In genomic region chr14:44625098-44625497, GRCh38 we compare ENCODE assay signal across 36 cellular contexts.
"Had no signal": no experiment of that assay in that cellular context is flagged by ENCODE, and none has a peak within 500 bp of the region (broad histone marks: within the 10 kb centered on the region; RNA-seq: fewer than 3 reads in every experiment).

No MANE protein-coding gene starts in this region.

- ATAC-seq: activated CD8-positive, alpha-beta T cell treated with anti-CD3 and anti-CD28 coated beads for 36 hours; activated naive CD4-positive, alpha-beta T cell treated with anti-CD3 and anti-CD28 coated beads, Interleukin-2, amount 50 U/mL, for 72 hours; activated T-cell treated with anti-CD3 and anti-CD28 coated beads, Interleukin-2, amount 50 U/mL, for 4 hours; activated T-cell treated with anti-CD3 and anti-CD28 coated beads, Interleukin-2, amount 50 U/mL, for 72 hours; activated T-helper 17 cell treated with anti-CD3 and anti-CD28 coated beads, Interleukin-2, amount 50 U/mL, for 72 hours had no signal

- H3K27ac Mint-ChIP-seq: activated B cell treated with CpG ODN at 0.5 μM for 24 hours; activated CD4-positive, alpha-beta memory T cell treated with anti-CD3 and anti-CD28 coated beads for 36 hours; activated CD4-positive, alpha-beta T cell treated with anti-CD3 and anti-CD28 coated beads, Interleukin-2, amount 10 ng/mL, durations not matched to agents 24 days and 14 days; activated CD8-positive, alpha-beta T cell treated with anti-CD3 and anti-CD28 coated beads for 36 hours; activated naive CD4-positive, alpha-beta T cell treated with anti-CD3 and anti-CD28 coated beads for 36 hours; activated naive CD4-positive, alpha-beta T cell treated with anti-CD3 and anti-CD28 coated beads, Interleukin-2, amount 50 U/mL, for 72 hours; activated naive CD8-positive, alpha-beta T cell treated with anti-CD3 and anti-CD28 coated beads for 36 hours; activated T-cell treated with anti-CD3 and anti-CD28 coated beads, Interleukin-2, amount 50 U/mL, for 72 hours; activated T-helper 1 cell treated with anti-CD3 and anti-CD28 coated beads, Interleukin-12 subunit alpha, Interleukin-12 subunit beta, Interleukin-2, Interleukin-4 antibody, amounts not matched to agents 30 ng/mL and 10 ng/mL and 1 ng/mL, durations not matched to agents 14 hours and 24 hours and 36 hours; activated T-helper 17 cell treated with anti-CD3 and anti-CD28 coated beads, Interleukin-2, amount 50 U/mL, for 72 hours; brain; T-helper 1 cell treated with Interleukin-12 subunit alpha and Interleukin-12 subunit beta and Interleukin-4 antibody, amounts not matched to agents 30 μg/mL and 1 μg/mL, for 36 hours; T-helper 2 cell treated with Interferon-gamma antibody and Interleukin-4, amounts not matched to agents 5 μg/mL and 100 μg/mL, for 36 hours had no signal

- DNase-seq: activated B cell treated with CpG ODN at 0.5 μM for 24 hours; activated CD4-positive, alpha-beta memory T cell treated with anti-CD3 and anti-CD28 coated beads for 36 hours; activated CD4-positive, alpha-beta T cell treated with anti-CD3 and anti-CD28 coated beads for 4 hours; activated CD4-positive, alpha-beta T cell treated with anti-CD3 and anti-CD28 coated beads, Interleukin-2, amount 10 ng/mL, durations not matched to agents 24 days and 14 days; activated CD4-positive, alpha-beta T cell treated with anti-CD3 and anti-CD28 coated beads, Interleukin-2, amount 50 U/mL, for 1 hour; activated CD4-positive, alpha-beta T cell treated with anti-CD3 and anti-CD28 coated beads, Interleukin-2, amount 50 U/mL, for 4 hours; activated CD4-positive, CD25-positive, alpha-beta regulatory T cell treated with anti-CD3 and anti-CD28 coated beads, Interleukin-2, amount 50 U/mL, for 72 hours; activated CD8-positive, alpha-beta memory T cell treated with anti-CD3 and anti-CD28 coated beads, Interleukin-2, amount 50 U/mL, for 4 hours; activated CD8-positive, alpha-beta T cell treated with anti-CD3 and anti-CD28 coated beads for 36 hours; activated effector memory CD4-positive, alpha-beta T cell treated with anti-CD3 and anti-CD28 coated beads, Interleukin-2, amount 50 U/mL, for 16 hours; activated gamma-delta T cell treated with Interleukin-2 at 50 U/mL for 16 hours; activated naive CD4-positive, alpha-beta T cell; activated naive CD4-positive, alpha-beta T cell treated with anti-CD3 and anti-CD28 coated beads for 36 hours; activated naive CD4-positive, alpha-beta T cell treated with anti-CD3 and anti-CD28 coated beads, Interleukin-2, amount 50 U/mL, for 16 hours; activated naive CD8-positive, alpha-beta T cell treated with anti-CD3 and anti-CD28 coated beads for 36 hours; activated T-cell treated with anti-CD3 and anti-CD28 coated beads for 4 hours; activated T-cell treated with anti-CD3 and anti-CD28 coated beads, Interleukin-2, amount 50 U/mL, for 1 hour; activated T-cell treated with anti-CD3 and anti-CD28 coated beads, Interleukin-2, amount 50 U/mL, for 4 hours; activated T-cell treated with anti-CD3 and anti-CD28 coated beads, Interleukin-2, amount 50 U/mL, for 72 hours; amygdala; anterior cingulate cortex; caudate nucleus; cerebellar nuclear complex; T-helper 1 cell; T-helper 9 cell had no signal

- H3K4me1 ChIP-seq: adrenal gland, ascending aorta had no signal

- H3K9me3 ChIP-seq: adrenal gland, ascending aorta had no signal

- H3K27me3 ChIP-seq: adrenal gland, ascending aorta, cardiac muscle cell had no signal

- H3K36me3 Mint-ChIP-seq: activated CD4-positive, alpha-beta memory T cell treated with anti-CD3 and anti-CD28 coated beads for 36 hours; activated naive CD4-positive, alpha-beta T cell treated with anti-CD3 and anti-CD28 coated beads, Interleukin-2, amount 50 U/mL, for 72 hours; activated naive CD8-positive, alpha-beta T cell treated with anti-CD3 and anti-CD28 coated beads for 36 hours; brain had no signal

- H3K4me3 ChIP-seq: ascending aorta, cardiac muscle cell had no signal

- H3K4me3 Mint-ChIP-seq: activated B cell treated with CpG ODN at 0.5 μM for 24 hours; activated CD4-positive, alpha-beta memory T cell treated with anti-CD3 and anti-CD28 coated beads for 36 hours; activated CD4-positive, alpha-beta T cell treated with anti-CD3 and anti-CD28 coated beads, Interleukin-2, amount 10 ng/mL, durations not matched to agents 24 days and 14 days; activated CD8-positive, alpha-beta T cell treated with anti-CD3 and anti-CD28 coated beads for 36 hours; activated naive CD4-positive, alpha-beta T cell treated with anti-CD3 and anti-CD28 coated beads for 36 hours; activated naive CD8-positive, alpha-beta T cell treated with anti-CD3 and anti-CD28 coated beads for 36 hours; activated T-cell treated with anti-CD3 and anti-CD28 coated beads, Interleukin-2, amount 50 U/mL, for 4 hours; activated T-cell treated with anti-CD3 and anti-CD28 coated beads, Interleukin-2, amount 50 U/mL, for 72 hours; activated T-helper 1 cell treated with anti-CD3 and anti-CD28 coated beads, Interleukin-12 subunit alpha, Interleukin-12 subunit beta, Interleukin-2, Interleukin-4 antibody, amounts not matched to agents 30 ng/mL and 10 ng/mL and 1 ng/mL, durations not matched to agents 14 hours and 24 hours and 36 hours; activated T-helper 17 cell treated with anti-CD3 and anti-CD28 coated beads, Interleukin-2, amount 50 U/mL, for 72 hours; brain; central memory CD8-positive, alpha-beta T cell; T-helper 1 cell treated with Interleukin-12 subunit alpha and Interleukin-12 subunit beta and Interleukin-4 antibody, amounts not matched to agents 30 μg/mL and 1 μg/mL, for 36 hours; T-helper 2 cell treated with Interferon-gamma antibody and Interleukin-4, amounts not matched to agents 5 μg/mL and 100 μg/mL, for 36 hours had no signal

- H3K27me3 Mint-ChIP-seq: activated B cell treated with CpG ODN at 0.5 μM for 24 hours; activated CD4-positive, alpha-beta T cell treated with anti-CD3 and anti-CD28 coated beads, Interleukin-2, amount 10 ng/mL, durations not matched to agents 24 days and 14 days; activated CD8-positive, alpha-beta T cell treated with anti-CD3 and anti-CD28 coated beads for 36 hours; activated naive CD8-positive, alpha-beta T cell treated with anti-CD3 and anti-CD28 coated beads for 36 hours; central memory CD8-positive, alpha-beta T cell had no signal

- H3K36me3 ChIP-seq: adrenal gland, ascending aorta, cardiac muscle cell had no signal

- H3K9me3 Mint-ChIP-seq: activated B cell treated with CpG ODN at 0.5 μM for 24 hours; activated CD4-positive, alpha-beta memory T cell treated with anti-CD3 and anti-CD28 coated beads for 36 hours; activated CD4-positive, alpha-beta T cell treated with anti-CD3 and anti-CD28 coated beads, Interleukin-2, amount 10 ng/mL, durations not matched to agents 24 days and 14 days; activated CD8-positive, alpha-beta T cell treated with anti-CD3 and anti-CD28 coated beads for 36 hours; activated naive CD4-positive, alpha-beta T cell treated with anti-CD3 and anti-CD28 coated beads for 36 hours; activated naive CD4-positive, alpha-beta T cell treated with anti-CD3 and anti-CD28 coated beads, Interleukin-2, amount 50 U/mL, for 72 hours; activated naive CD8-positive, alpha-beta T cell treated with anti-CD3 and anti-CD28 coated beads for 36 hours; activated T-cell treated with anti-CD3 and anti-CD28 coated beads, Interleukin-2, amount 50 U/mL, for 4 hours; activated T-cell treated with anti-CD3 and anti-CD28 coated beads, Interleukin-2, amount 50 U/mL, for 72 hours; activated T-helper 1 cell treated with anti-CD3 and anti-CD28 coated beads, Interleukin-12 subunit alpha, Interleukin-12 subunit beta, Interleukin-2, Interleukin-4 antibody, amounts not matched to agents 30 ng/mL and 10 ng/mL and 1 ng/mL, durations not matched to agents 14 hours and 24 hours and 36 hours; activated T-helper 17 cell treated with anti-CD3 and anti-CD28 coated beads, Interleukin-2, amount 50 U/mL, for 72 hours; brain; central memory CD8-positive, alpha-beta T cell; T-helper 1 cell treated with Interleukin-12 subunit alpha and Interleukin-12 subunit beta and Interleukin-4 antibody, amounts not matched to agents 30 μg/mL and 1 μg/mL, for 36 hours; T-helper 2 cell treated with Interferon-gamma antibody and Interleukin-4, amounts not matched to agents 5 μg/mL and 100 μg/mL, for 36 hours had no signal

- H3K4me1 Mint-ChIP-seq: activated B cell treated with CpG ODN at 0.5 μM for 24 hours; activated CD4-positive, alpha-beta T cell treated with anti-CD3 and anti-CD28 coated beads, Interleukin-2, amount 10 ng/mL, durations not matched to agents 24 days and 14 days; activated naive CD8-positive, alpha-beta T cell treated with anti-CD3 and anti-CD28 coated beads for 36 hours; activated T-helper 17 cell treated with anti-CD3 and anti-CD28 coated beads, Interleukin-2, amount 50 U/mL, for 72 hours; brain; central memory CD8-positive, alpha-beta T cell had no signal

- H3K27ac ChIP-seq: adrenal gland, ascending aorta, cardiac muscle cell, VCaP had no signal
